ENCODE assay signal across 26 cellular contexts in genomic region chr10:16606923-16607322, GRCh38.
DNase-seq lines count a peak whose midpoint lies in the region; ATAC-seq, FAIRE-seq and TF ChIP-seq lines count a peak whose summit lies in the region.
"Had no signal": no experiment of that assay in that cellular context is flagged by ENCODE, and none has a peak within 500 bp of the region (broad histone marks: within the 10 kb centered on the region; RNA-seq: fewer than 3 reads in every experiment).

No MANE protein-coding gene starts in this region.

- H3K9ac ChIP-seq in K562 (ENCODE audit: insufficient read depth in 1 of 2, low read depth in 2 of 2, low read length in 2 of 2), result no peak overlapping the region
- H3K9ac ChIP-seq in mesenchymal stem cell (ENCODE audit: low read length), result no peak overlapping the region
- H3K9ac ChIP-seq: BLaER1 had no signal

- H2AK5ac ChIP-seq in mesenchymal stem cell (ENCODE audit: low read length, severe bottlenecking), result no peak overlapping the region

- no peaks in the 10 kb centered on the region for H3K9me3 ChIP-seq in K562 (replicated peaks; ENCODE audit: control insufficient read depth, insufficient read depth, low read depth, low read length)
- no peaks in the 10 kb centered on the region for H3K9me3 ChIP-seq in mesenchymal stem cell (ENCODE audit: control insufficient read depth, low read length)
- H3K9me3 ChIP-seq: BE2C, BLaER1 had no signal

- intact Hi-C loops in K562 (cut with micrococcal nuclease), result no loop called here

- no peak overlapping the region for H4K8ac ChIP-seq in mesenchymal stem cell (ENCODE audit: low read length)

- H2BK12ac ChIP-seq in mesenchymal stem cell (ENCODE audit: low read length in 2 of 2), result peak overlapping the region; percentile 59

- H3K23ac ChIP-seq in mesenchymal stem cell (ENCODE audit: low read length in 2 of 2), result no peak overlapping the region

- peaks cover 2% of the 10 kb centered on the region for H3K4me1 Mint-ChIP-seq in chondrocyte (ENCODE audit: low read depth)
- H3K4me1 Mint-ChIP-seq: CD14-positive monocyte had no signal

- no peak overlapping the region for H3K4me2 ChIP-seq in K562 (ENCODE audit: insufficient read depth, low read length)
- no peak overlapping the region for H3K4me2 ChIP-seq in mesenchymal stem cell (ENCODE audit: low read length, poor library complexity, severe bottlenecking)
- H3K4me2 ChIP-seq: BLaER1 had no signal

- H3K14ac ChIP-seq in mesenchymal stem cell (ENCODE audit: low read length in 2 of 2), result peak overlapping the region in 1 of 2 experiments; percentile 51

- no peak for TF ChIP-seq CTCF in K562 (IDR thresholded peaks at IDR 0.05 in 2 of 3, conservative IDR thresholded peaks at IDR 0.05 in 1 of 3; ENCODE audit: insufficient read depth in 2 of 3, low read depth in 1 of 3, low read length in 3 of 3)
- no peak for TF ChIP-seq CTCF in chondrocyte (IDR thresholded peaks at IDR 0.05)

- H3K4me1 ChIP-seq in K562 (replicated peaks in 1 of 2; ENCODE audit: control insufficient read depth in 2 of 2, insufficient read depth in 2 of 2, low read length in 2 of 2) (no peaks in the 10 kb centered on the region), mesenchymal stem cell (ENCODE audit: control insufficient read depth, insufficient read depth, low read depth, low read length) (no peaks in the 10 kb centered on the region)
- H3K4me1 ChIP-seq: BE2C, BLaER1 had no signal

- in situ Hi-C loops in K562 (cut with MboI), result no loop called here

- no peaks in the 10 kb centered on the region for H3K36me3 Mint-ChIP-seq in chondrocyte (ENCODE audit: low read depth)

- CTCF ChIA-PET in K562 (lab: Yijun Ruan, JAX; ENCODE audit: low intra/inter-chr PET ratio), result no interaction called here

- H3K27me3 Mint-ChIP-seq in chondrocyte (ENCODE audit: low read depth), result no peaks in the 10 kb centered on the region
- H3K27me3 Mint-ChIP-seq: CD4-positive, alpha-beta memory T cell; CD4-positive, CD25-positive, alpha-beta regulatory T cell; CD8-positive, alpha-beta memory T cell had no signal

- H2BK120ac ChIP-seq in mesenchymal stem cell (ENCODE audit: low read depth, low read length), result no peak overlapping the region

- H4K91ac ChIP-seq in mesenchymal stem cell (ENCODE audit: low read length), result peak overlapping the region; percentile 43

- H3K9me3 Mint-ChIP-seq in chondrocyte (ENCODE audit: low read depth), result no peaks in the 10 kb centered on the region
- H3K9me3 Mint-ChIP-seq: CD4-positive, alpha-beta memory T cell; CD4-positive, CD25-positive, alpha-beta regulatory T cell; CD8-positive, alpha-beta memory T cell had no signal

- no peak overlapping the region for H3K4me3 Mint-ChIP-seq in chondrocyte (ENCODE audit: unreplicated experiment)
- H3K4me3 Mint-ChIP-seq: CD14-positive monocyte; CD4-positive, CD25-positive, alpha-beta regulatory T cell; CD8-positive, alpha-beta memory T cell had no signal

- ATAC-seq in K562, result no peak
- no peak for ATAC-seq in GM18868 (IDR thresholded peaks at IDR 0.05; ENCODE audit: unreplicated experiment)
- ATAC-seq: GM12878 had no signal

- TF ChIP-seq EP300 in K562 (IDR thresholded peaks at IDR 0.05; ENCODE audit: low read length), result no peak

- H3K27ac ChIP-seq in K562 (ENCODE audit: extremely low read depth, low read depth, low read length) (no peak overlapping the region), mesenchymal stem cell (ENCODE audit: low read length, poor library complexity, severe bottlenecking) (no peak overlapping the region)
- H3K27ac ChIP-seq: BLaER1 had no signal

- H3K36me3 ChIP-seq in K562 (ENCODE audit: control insufficient read depth, insufficient read depth, low read length) (no peaks in the 10 kb centered on the region), mesenchymal stem cell (ENCODE audit: control insufficient read depth in 1 of 2, insufficient read depth in 2 of 2, low read depth in 1 of 2, low read length in 2 of 2) (peaks cover 11 to 12% of the 10 kb centered on the region in 2 experiments)
- H3K36me3 ChIP-seq: BE2C, BLaER1 had no signal

- TF ChIP-seq POLR2A in K562 (conservative IDR thresholded peaks at IDR 0.05), result no peak

- no peak overlapping the region for H3K4me3 ChIP-seq in K562
- H3K4me3 ChIP-seq in mesenchymal stem cell (ENCODE audit: insufficient read depth in 1 of 2, low read depth in 1 of 2, low read length in 2 of 2), result no peak overlapping the region
- H3K4me3 ChIP-seq: BLaER1, GM12878 had no signal

- H2AFZ ChIP-seq in K562 (ENCODE audit: low read depth, low read length) (no peak overlapping the region), mesenchymal stem cell (ENCODE audit: low read depth, low read length) (no peak overlapping the region)

- no TSS peak for BruUV-seq in K562 (replicated peaks; lab: Mats Ljungman, UMichigan)

- H3K27me3 ChIP-seq in K562 (ENCODE audit: control insufficient read depth in 2 of 2, insufficient read depth in 2 of 2, low read length in 2 of 2) (peaks cover 0 to 6% of the 10 kb centered on the region in 2 experiments; a peak in 1 of 5 replicates), mesenchymal stem cell (ENCODE audit: control insufficient read depth in 1 of 2, insufficient read depth in 1 of 2, low read length in 2 of 2) (no peaks in the 10 kb centered on the region)
- H3K27me3 ChIP-seq: BE2C, BLaER1 had no signal

- no peak for TF ChIP-seq RAD21 in K562 (CRISPR knock-in tag; conservative IDR thresholded peaks at IDR 0.05 in 1 of 2, IDR thresholded peaks at IDR 0.05 in 1 of 2)

- no peak overlapping the region for H2BK5ac ChIP-seq in mesenchymal stem cell (ENCODE audit: low read depth, low read length, poor library complexity, severe bottlenecking)

- 28% methylated on average over 8 of the region's 8 CpGs for WGBS in K562 (ENCODE audit: insufficient coverage, low coverage, missing lambda C conversion rate)
- WGBS in mesenchymal stem cell, result 95% methylated on average over 7 of the region's 8 CpGs

- no peak for FAIRE-seq in K562 (lab: Jason Lieb, UNC)
- FAIRE-seq: A204.1, GM12878, GM12892, GM18507, GM19239 had no signal

- DNase-seq in K562 (ENCODE audit: extremely low read depth in 1 of 4, low spot score in 3 of 4), result peak in 1 of 4 experiments; percentile 4
- peak; percentile 34 for DNase-seq in chondrocyte (ENCODE audit: low spot score)
- DNase-seq in mesenchymal stem cell, result no peak
- no peak for DNase-seq in NCI-H2081 treated with DMSO at 0.1 percent for 48 hours (lab: John Stamatoyannopoulos, UW)
- DNase-seq in occipital lobe (lab: John Stamatoyannopoulos, UW), result no peak
- DNase-seq in SKM-1 treated with dmso at 0.1 percent for 144 hours (lab: John Stamatoyannopoulos, UW; ENCODE audit: unreplicated experiment), result no peak
- DNase-seq: 8988T; ACHN; BE2C; CD4-positive, alpha-beta memory T cell; CD4-positive, CD25-positive, alpha-beta regulatory T cell; CD8-positive, alpha-beta memory T cell; COR-L47; DMS 273 treated with DMSO at 0.1 percent for 48 hours; DMS153; DMS79; DND-41; GDM1 had no signal

- H3K79me1 ChIP-seq in mesenchymal stem cell (replicated peaks; ENCODE audit: low read length, poor library complexity, severe bottlenecking), result peaks cover 16% of the 10 kb centered on the region

- peak overlapping the region in 1 of 2 experiments; percentile 13 for H3K4ac ChIP-seq in mesenchymal stem cell (ENCODE audit: low read depth in 1 of 2, low read length in 2 of 2)

- peak overlapping the region in 1 of 2 experiments; percentile 83 for H3K18ac ChIP-seq in mesenchymal stem cell (ENCODE audit: low read depth in 1 of 2, low read length in 2 of 2)

- no peak overlapping the region for H2BK15ac ChIP-seq in mesenchymal stem cell (ENCODE audit: low read depth, poor library complexity, severe bottlenecking)

- POLR2A ChIA-PET in K562 (lab: Yijun Ruan, JAX), result no interaction called here

- H3K9me1 ChIP-seq in K562 (ENCODE audit: control insufficient read depth, insufficient read depth, low read length), result no peaks in the 10 kb centered on the region

- no peaks in the 10 kb centered on the region for H3K79me2 ChIP-seq in K562 (ENCODE audit: control insufficient read depth, insufficient read depth, low read length)

- peaks cover 3% of the 10 kb centered on the region; the same call in 1 of the 2 replicates for H4K20me1 ChIP-seq in K562 (replicated peaks; ENCODE audit: control insufficient read depth, insufficient read depth, low read length)

- H3K27ac Mint-ChIP-seq in chondrocyte (ENCODE audit: unreplicated experiment), result no peak overlapping the region
- H3K27ac Mint-ChIP-seq: CD14-positive monocyte; CD4-positive, alpha-beta memory T cell; CD8-positive, alpha-beta memory T cell had no signal

TF ChIP-seq in K562, 482 proteins besides CTCF, POLR2A, EP300 and RAD21:
- TF ChIP-seq MIER1 (IDR thresholded peaks at IDR 0.05; ENCODE audit: low read depth) (no peak), RBM25 (IDR thresholded peaks at IDR 0.05; ENCODE audit: low read depth, low read length, severe bottlenecking) (peak; percentile 32), CBX5 (IDR thresholded peaks at IDR 0.05; ENCODE audit: borderline replicate concordance, low read depth) (no peak), ZC3H8 (IDR thresholded peaks at IDR 0.05) (no peak), CHD2 (IDR thresholded peaks at IDR 0.05; ENCODE audit: low read depth, low read length) (peak; percentile 94), ZNF143 (CRISPR knock-in tag; IDR thresholded peaks at IDR 0.05) (no peak)
- TF ChIP-seq, protein P1, sequence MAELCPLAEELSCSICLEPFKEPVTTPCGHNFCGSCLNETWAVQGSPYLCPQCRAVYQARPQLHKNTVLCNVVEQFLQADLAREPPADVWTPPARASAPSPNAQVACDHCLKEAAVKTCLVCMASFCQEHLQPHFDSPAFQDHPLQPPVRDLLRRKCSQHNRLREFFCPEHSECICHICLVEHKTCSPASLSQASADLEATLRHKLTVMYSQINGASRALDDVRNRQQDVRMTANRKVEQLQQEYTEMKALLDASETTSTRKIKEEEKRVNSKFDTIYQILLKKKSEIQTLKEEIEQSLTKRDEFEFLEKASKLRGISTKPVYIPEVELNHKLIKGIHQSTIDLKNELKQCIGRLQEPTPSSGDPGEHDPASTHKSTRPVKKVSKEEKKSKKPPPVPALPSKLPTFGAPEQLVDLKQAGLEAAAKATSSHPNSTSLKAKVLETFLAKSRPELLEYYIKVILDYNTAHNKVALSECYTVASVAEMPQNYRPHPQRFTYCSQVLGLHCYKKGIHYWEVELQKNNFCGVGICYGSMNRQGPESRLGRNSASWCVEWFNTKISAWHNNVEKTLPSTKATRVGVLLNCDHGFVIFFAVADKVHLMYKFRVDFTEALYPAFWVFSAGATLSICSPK (IDR thresholded peaks at IDR 0.05; ENCODE audit: borderline replicate concordance), result no peak
